ENCODE assay signal across 9 cellular contexts in genomic region chr20:34871320-34871926, GRCh38. TPM values are rescaled to one million over a fixed set of nuclear protein-coding genes. Genes with fewer than 3 reads are reported as not detected.
DNase-seq lines count a peak whose midpoint lies in the region; ATAC-seq and TF ChIP-seq lines count a peak whose summit lies in the region.
"Had no signal": no experiment of that assay in that cellular context is flagged by ENCODE, and none has a peak within 500 bp of the region (broad histone marks: within the 10 kb centered on the region; RNA-seq: fewer than 3 reads in every experiment).

No MANE protein-coding gene starts in this region.

- TF ChIP-seq CTCF in CD4-positive, alpha-beta T cell (IDR thresholded peaks at IDR 0.05) = no peak
- TF ChIP-seq CTCF in KMS-11 (conservative IDR thresholded peaks at IDR 0.05; ENCODE audit: low read depth, low read length) (no peak), GM13976 (IDR thresholded peaks at IDR 0.05; ENCODE audit: borderline replicate concordance, control extremely low read depth, extremely low read depth, insufficient read depth, missing control alignments) (no peak)

- no peak for DNase-seq in CD4-positive, alpha-beta T cell
- DNase-seq in GM13976 (ENCODE audit: low spot score) (no peak), midbrain (lab: John Stamatoyannopoulos, UW) (no peak), NCI-H2029 (lab: John Stamatoyannopoulos, UW) (no peak)
- DNase-seq: cortex of kidney had no signal

- no peak overlapping the region for H3K4me3 ChIP-seq in KMS-11 (IDR thresholded peaks at IDR 0.05; ENCODE audit: insufficient read depth, low read depth, low read length)
- no peak overlapping the region for H3K4me3 ChIP-seq in endocrine pancreas (ENCODE audit: control insufficient read depth, insufficient read depth, low read length)
- H3K4me3 ChIP-seq in neuron (ENCODE audit: low read length) = peak overlapping the region; percentile 84

- ATAC-seq in CD4-positive, alpha-beta T cell (ENCODE audit: poor library complexity) = no peak
- ATAC-seq in HG03025 (IDR thresholded peaks at IDR 0.05; ENCODE audit: low FRiP score, unreplicated experiment) = no peak

- H3K27me3 Mint-ChIP-seq in CD4-positive, alpha-beta T cell = no peaks in the 10 kb centered on the region

- in situ Hi-C loops in GM13976 (cut with MboI; ENCODE audit: low sequenced_read_pairs, unreplicated experiment) = no loop called here

- H3K4me1 Mint-ChIP-seq in CD4-positive, alpha-beta T cell (ENCODE audit: low read depth) = peaks cover 69% of the 10 kb centered on the region

- H3K36me3 ChIP-seq in KMS-11 (ENCODE audit: insufficient read depth) (no peaks in the 10 kb centered on the region), endocrine pancreas (ENCODE audit: control insufficient read depth, insufficient read depth, low read length) (no peaks in the 10 kb centered on the region), neuron (ENCODE audit: insufficient read depth, low read length) (no peaks in the 10 kb centered on the region)

- H3K4me1 ChIP-seq in KMS-11 (ENCODE audit: low read depth, poor library complexity, severe bottlenecking) (peaks cover 34% of the 10 kb centered on the region), endocrine pancreas (ENCODE audit: control insufficient read depth, insufficient read depth, low read length) (peaks cover 9% of the 10 kb centered on the region), neuron (ENCODE audit: insufficient read depth, low read length) (peaks cover 26% of the 10 kb centered on the region)

- no peaks in the 10 kb centered on the region for H3K9me3 ChIP-seq in CD4-positive, alpha-beta T cell (ENCODE audit: control insufficient read depth, low read length)
- H3K9me3 ChIP-seq in endocrine pancreas (ENCODE audit: control insufficient read depth, low read length) = no peaks in the 10 kb centered on the region
- H3K9me3 ChIP-seq in neuron (ENCODE audit: low read length) = no peaks in the 10 kb centered on the region

- H3K4me3 Mint-ChIP-seq in CD4-positive, alpha-beta T cell = peak overlapping the region; percentile 82

- H3K27ac ChIP-seq in CD4-positive, alpha-beta T cell (ENCODE audit: low read depth, low read length) = no peak overlapping the region
- no peak overlapping the region for H3K27ac ChIP-seq in KMS-11

- H3K9ac ChIP-seq in KMS-11 = no peak overlapping the region
- H3K9ac ChIP-seq in endocrine pancreas (ENCODE audit: control insufficient read depth, insufficient read depth, low read length) = peak overlapping the region; percentile 74

- H3K79me2 ChIP-seq in KMS-11 (ENCODE audit: insufficient read depth, low read depth) = no peaks in the 10 kb centered on the region

- H4K20me1 ChIP-seq in KMS-11 (ENCODE audit: insufficient read depth) = no peaks in the 10 kb centered on the region

- H2AFZ ChIP-seq in KMS-11 (ENCODE audit: low read depth) (no peak overlapping the region), neuron (ENCODE audit: low read depth, low read length) (no peak overlapping the region)

- H3K36me3 Mint-ChIP-seq in CD4-positive, alpha-beta T cell (ENCODE audit: low read depth) = peaks cover 3% of the 10 kb centered on the region

- CTCF ChIA-PET in CD4-positive, alpha-beta T cell (lab: Charles Lee) = interaction anchor here (2.8 kb wide), 1 partner anchor 84 kb away, joined by 16 read pairs; the partner anchor contains the start of genes GSS and MYH7B

- POLR2A ChIA-PET in CD4-positive, alpha-beta T cell (lab: Charles Lee) = no interaction called here

- intact Hi-C loops in CD4-positive, alpha-beta T cell (cut with DNase I, micrococcal nuclease) = loop anchor here (5.0 to 10.0 kb wide), 6 partner anchors 223 to 877 kb away; partner anchors contain the start of genes DYNLRB1 (in 1 of the 2), EDEM2 (in 1 of the 2), MMP24OS (in 1 of the 2) and RALY (in 1 of the 2)

- no peaks in the 10 kb centered on the region for H3K27me3 ChIP-seq in CD4-positive, alpha-beta T cell (ENCODE audit: control insufficient read depth, insufficient read depth, low read length)
- no peaks in the 10 kb centered on the region for H3K27me3 ChIP-seq in KMS-11 (ENCODE audit: insufficient read depth, low read depth)
- H3K27me3 ChIP-seq in endocrine pancreas (ENCODE audit: control insufficient read depth, insufficient read depth, low read length) = no peaks in the 10 kb centered on the region
- H3K27me3 ChIP-seq in neuron (ENCODE audit: insufficient read depth, low read length) = no peaks in the 10 kb centered on the region

- peak overlapping the region; percentile 96; the same call in 1 of the 2 replicates for H3K4me2 ChIP-seq in KMS-11

- H3K9me3 Mint-ChIP-seq in CD4-positive, alpha-beta T cell = no peaks in the 10 kb centered on the region

- peak overlapping the region; percentile 55 for H3K27ac Mint-ChIP-seq in CD4-positive, alpha-beta T cell

RNA-seq across cellular contexts. Expression of gene GGT7, which starts 1.2 kb away (rescaled TPM):
- total RNA-seq in CD4-positive, alpha-beta T cell = 10 to 100 TPM; 32.4 to 32.6 TPM

RNA-seq across cellular contexts. Expression of gene ACSS2, which starts 5.0 kb away (rescaled TPM):
- 10 to 100 TPM; 15.6 to 18.8 TPM for total RNA-seq in CD4-positive, alpha-beta T cell

RNA-seq across cellular contexts. Expression of gene NCOA6, which starts 46.0 kb away (rescaled TPM):
- 10 to 100 TPM; 14.6 to 16.3 TPM for total RNA-seq in CD4-positive, alpha-beta T cell
